1 cellular context compared by ENCODE assay signal in genomic region chr4:149605601-149606378, GRCh38.
TF ChIP-seq lines count a peak whose summit lies in the region.

No MANE protein-coding gene starts in this region.

TF ChIP-seq in GM23338, 12 proteins besides CTCF, POLR2A, EP300 and RAD21 (continued from another document):
- TF ChIP-seq ZNF462 (CRISPR knock-in tag; IDR thresholded peaks at IDR 0.05) (no peak), EZH2 (IDR thresholded peaks at IDR 0.05; ENCODE audit: low read depth, unreplicated experiment) (no peak), ZNF114 (CRISPR knock-in tag; IDR thresholded peaks at IDR 0.05) (no peak)
TF ChIP-seq in GM23338: peak in this region for 0.
